In genomic region chr22:21563912-21564311, GRCh38 we compare ENCODE assay signal across 1 cellular context.
TF ChIP-seq lines count a peak whose summit lies in the region.

No MANE protein-coding gene starts in this region.

TF ChIP-seq in H1, 55 proteins besides CTCF, POLR2A, EP300 and RAD21:
- TF ChIP-seq SIN3A (conservative IDR thresholded peaks at IDR 0.05 in 1 of 2, IDR thresholded peaks at IDR 0.05 in 1 of 2; ENCODE audit: low read depth in 1 of 2, low read length in 2 of 2) (no peak), RBBP5 (IDR thresholded peaks at IDR 0.05; ENCODE audit: borderline replicate concordance, low read depth, low read length) (no peak), KDM1A (IDR thresholded peaks at IDR 0.05; ENCODE audit: borderline replicate concordance, low read length) (no peak), GTF2F1 (IDR thresholded peaks at IDR 0.05; ENCODE audit: borderline replicate concordance, low read depth, low read length) (no peak), TAF7 (optimal IDR thresholded peaks at IDR 0.05; ENCODE audit: borderline replicate concordance, low read depth, low read length) (no peak), SP1 (IDR thresholded peaks at IDR 0.05; ENCODE audit: low read depth, low read length) (no peak), SAP30 (IDR thresholded peaks at IDR 0.05; ENCODE audit: insufficient read depth, insufficient replicate concordance, low read length) (no peak), TCF12 (IDR thresholded peaks at IDR 0.05; ENCODE audit: low read depth, low read length) (no peak), ASH2L (IDR thresholded peaks at IDR 0.05; ENCODE audit: low read length) (no peak), NRF1 (IDR thresholded peaks at IDR 0.05; ENCODE audit: low read depth, low read length) (no peak), ATF3 (IDR thresholded peaks at IDR 0.05; ENCODE audit: insufficient read depth, low read depth, low read length) (no peak), TBP (IDR thresholded peaks at IDR 0.05; ENCODE audit: low read depth, low read length) (no peak), KDM5A (IDR thresholded peaks at IDR 0.05; ENCODE audit: low read length) (no peak), HDAC2 (IDR thresholded peaks at IDR 0.05; ENCODE audit: borderline replicate concordance in 1 of 2, low read depth in 2 of 2, low read length in 2 of 2) (no peak), SP4 (IDR thresholded peaks at IDR 0.05; ENCODE audit: low read length) (no peak), SUZ12 (IDR thresholded peaks at IDR 0.05; ENCODE audit: low read length) (no peak), CBX5 (IDR thresholded peaks at IDR 0.05; ENCODE audit: low read depth, low read length) (no peak), CREB1 (IDR thresholded peaks at IDR 0.05) (no peak), PHF8 (conservative IDR thresholded peaks at IDR 0.05; ENCODE audit: low read depth, low read length) (no peak), JUND (IDR thresholded peaks at IDR 0.05; ENCODE audit: low read length) (no peak)
